ENCODE assay signal across 22 cellular contexts in genomic region chr2:165927353-165927752, GRCh38.
"Had no signal": no experiment of that assay in that cellular context is flagged by ENCODE, and none has a peak within 500 bp of the region (broad histone marks: within the 10 kb centered on the region; RNA-seq: fewer than 3 reads in every experiment).

No MANE protein-coding gene starts in this region.

- H3K4me3 ChIP-seq: cardiac muscle cell, dorsolateral prefrontal cortex, gastroesophageal sphincter, heart left ventricle, pancreas, sigmoid colon, SK-N-MC, thoracic aorta, upper lobe of left lung had no signal

- H3K27ac Mint-ChIP-seq: activated CD8-positive, alpha-beta T cell treated with anti-CD3 and anti-CD28 coated beads, Interleukin-2, amount 10 ng/mL, durations not matched to agents 7 days and 5 days; activated naive CD4-positive, alpha-beta T cell treated with anti-CD3 and anti-CD28 coated beads, Interleukin-2, amount 10 ng/mL, durations not matched to agents 7 days and 5 days; activated T-cell treated with anti-CD3 and anti-CD28 coated beads, Interleukin-2, amount 50 U/mL, for 24 hours; endodermal cell; memory B cell; natural killer cell; stimulated activated naive B cell treated with anti-CD40 and anti-IgM and Interleukin-4, amounts not matched to agents 10 μg/mL and 1 μg/mL and 100 μg/mL, for 72 hours; T-cell had no signal

- H3K27ac ChIP-seq: cardiac muscle cell, dorsolateral prefrontal cortex, gastroesophageal sphincter, heart left ventricle, neutrophil, pancreas, sigmoid colon, SK-N-MC, thoracic aorta, upper lobe of left lung had no signal

- H3K27me3 ChIP-seq: cardiac muscle cell, dorsolateral prefrontal cortex, gastroesophageal sphincter, heart left ventricle, neutrophil, pancreas, sigmoid colon, upper lobe of left lung had no signal

- H3K4me1 ChIP-seq: gastroesophageal sphincter, heart left ventricle, pancreas, sigmoid colon, upper lobe of left lung had no signal

- H3K4me1 Mint-ChIP-seq: activated naive CD4-positive, alpha-beta T cell treated with anti-CD3 and anti-CD28 coated beads, Interleukin-2, amount 10 ng/mL, durations not matched to agents 7 days and 5 days; endodermal cell; stimulated activated naive B cell treated with anti-CD40 and anti-IgM and Interleukin-4, amounts not matched to agents 10 μg/mL and 1 μg/mL and 100 μg/mL, for 72 hours; T-cell had no signal

- H3K9me3 Mint-ChIP-seq: activated naive CD4-positive, alpha-beta T cell treated with anti-CD3 and anti-CD28 coated beads, Interleukin-2, amount 10 ng/mL, durations not matched to agents 7 days and 5 days; activated T-cell treated with anti-CD3 and anti-CD28 coated beads, Interleukin-2, amount 50 U/mL, for 24 hours; endodermal cell; memory B cell; natural killer cell; stimulated activated naive B cell treated with anti-CD40 and anti-IgM and Interleukin-4, amounts not matched to agents 10 μg/mL and 1 μg/mL and 100 μg/mL, for 72 hours; T-cell had no signal

- H3K4me3 Mint-ChIP-seq: activated CD8-positive, alpha-beta T cell treated with anti-CD3 and anti-CD28 coated beads, Interleukin-2, amount 10 ng/mL, durations not matched to agents 7 days and 5 days; activated naive CD4-positive, alpha-beta T cell treated with anti-CD3 and anti-CD28 coated beads, Interleukin-2, amount 10 ng/mL, durations not matched to agents 7 days and 5 days; activated T-cell treated with anti-CD3 and anti-CD28 coated beads, Interleukin-2, amount 50 U/mL, for 24 hours; endodermal cell; memory B cell; natural killer cell; stimulated activated naive B cell treated with anti-CD40 and anti-IgM and Interleukin-4, amounts not matched to agents 10 μg/mL and 1 μg/mL and 100 μg/mL, for 72 hours; T-cell had no signal

- DNase-seq: activated CD4-positive, alpha-beta T cell treated with anti-CD3 and anti-CD28 coated beads for 48 hours; activated CD4-positive, CD25-positive, alpha-beta regulatory T cell; activated CD8-positive, alpha-beta T cell treated with anti-CD3 and anti-CD28 coated beads, Interleukin-2, amount 10 ng/mL, durations not matched to agents 7 days and 5 days; activated naive CD4-positive, alpha-beta T cell treated with anti-CD3 and anti-CD28 coated beads, Interleukin-2, amount 10 ng/mL, durations not matched to agents 7 days and 5 days; activated T-cell treated with anti-CD3 and anti-CD28 coated beads, Interleukin-2, amount 50 U/mL, for 24 hours; dorsolateral prefrontal cortex; endodermal cell; heart left ventricle; kidney glomerular epithelial cell; left ventricle myocardium superior; natural killer cell; pancreas; sigmoid colon; stimulated activated naive B cell treated with anti-CD40 and anti-IgM and Interleukin-4, amounts not matched to agents 10 μg/mL and 1 μg/mL and 100 μg/mL, for 72 hours; T-cell; upper lobe of left lung had no signal

- ATAC-seq: activated CD8-positive, alpha-beta T cell treated with anti-CD3 and anti-CD28 coated beads, Interleukin-2, amount 10 ng/mL, durations not matched to agents 7 days and 5 days; gastroesophageal sphincter; heart left ventricle; left ventricle myocardium superior; natural killer cell; pancreas; stimulated activated naive B cell treated with anti-CD40 and anti-IgM and Interleukin-4, amounts not matched to agents 10 μg/mL and 1 μg/mL and 100 μg/mL, for 72 hours; T-cell had no signal

- H3K9me3 ChIP-seq: gastroesophageal sphincter, heart left ventricle, neutrophil, sigmoid colon, thoracic aorta, upper lobe of left lung had no signal

- H3K27me3 Mint-ChIP-seq: activated naive CD4-positive, alpha-beta T cell treated with anti-CD3 and anti-CD28 coated beads, Interleukin-2, amount 10 ng/mL, durations not matched to agents 7 days and 5 days; activated T-cell treated with anti-CD3 and anti-CD28 coated beads, Interleukin-2, amount 50 U/mL, for 24 hours; memory B cell; stimulated activated naive B cell treated with anti-CD40 and anti-IgM and Interleukin-4, amounts not matched to agents 10 μg/mL and 1 μg/mL and 100 μg/mL, for 72 hours; T-cell had no signal
